ENCODE assay signal across 1 cellular context in the genomic region with DNA sequence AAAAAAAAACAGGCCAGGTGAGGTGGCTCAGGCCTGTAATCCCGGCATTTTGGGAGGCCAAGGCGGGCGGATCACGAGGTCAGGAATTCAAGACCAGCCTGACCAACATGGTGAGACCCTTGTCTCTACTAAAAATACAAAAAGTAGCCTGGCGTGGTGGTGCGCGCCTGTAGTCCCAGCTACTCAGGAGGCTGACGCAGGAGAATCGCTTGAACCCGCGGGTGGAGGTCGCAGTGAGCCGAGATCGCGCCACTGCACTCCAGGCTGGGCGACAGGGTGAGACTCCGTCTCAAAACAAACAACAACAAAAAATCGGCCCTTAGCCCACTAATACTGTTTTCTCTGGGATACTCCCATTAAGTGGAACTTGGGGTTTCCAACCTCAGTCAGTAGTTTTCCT.
A peak's percentile ranks its signal among the peaks of the same experiment; 100 is the strongest.
TF ChIP-seq lines count a peak whose summit lies in the region.

No MANE protein-coding gene starts in this region.

TF ChIP-seq in HEK293, 187 proteins besides CTCF, POLR2A, EP300 and RAD21:
- TF ChIP-seq, protein P1, sequence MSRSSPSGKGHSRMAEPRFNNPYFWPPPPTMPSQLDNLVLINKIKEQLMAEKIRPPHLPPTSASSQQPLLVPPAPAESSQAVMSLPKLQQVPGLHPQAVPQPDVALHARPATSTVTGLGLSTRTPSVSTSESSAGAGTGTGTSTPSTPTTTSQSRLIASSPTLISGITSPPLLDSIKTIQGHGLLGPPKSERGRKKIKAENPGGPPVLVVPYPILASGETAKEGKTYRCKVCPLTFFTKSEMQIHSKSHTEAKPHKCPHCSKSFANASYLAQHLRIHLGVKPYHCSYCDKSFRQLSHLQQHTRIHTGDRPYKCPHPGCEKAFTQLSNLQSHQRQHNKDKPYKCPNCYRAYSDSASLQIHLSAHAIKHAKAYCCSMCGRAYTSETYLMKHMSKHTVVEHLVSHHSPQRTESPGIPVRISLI (tag by site-specific recombination; IDR thresholded peaks at IDR 0.05) = peak; percentile 3; the same call in 1 of the 2 replicates
